ENCODE assay signal across 8 cellular contexts in genomic region chr7:45920543-45921380, GRCh38. TPM values are rescaled to one million over a fixed set of nuclear protein-coding genes. Genes with fewer than 3 reads are reported as not detected.
DNase-seq lines count a peak whose midpoint lies in the region; ATAC-seq and TF ChIP-seq lines count a peak whose summit lies in the region.

Gene IGFBP3, minus strand, starts transcription at chr7:45921272. Its CDS starts 132 bp downstream, at chr7:45921140.

- no peaks in the 10 kb centered on the region for H3K9me3 ChIP-seq in stomach

- 1 to 4% (median 3%) methylated on average over 46 to 109 of the region's 109 CpGs for WGBS in stomach, 5 donors

- no peak for TF ChIP-seq EP300 in stomach (IDR thresholded peaks at IDR 0.05)

- CTCF ChIA-PET in RWPE1 (lab: Yijun Ruan, JAX): interaction anchor here (0.7 to 2.1 kb wide), 4 partner anchors 8 to 1167 kb away, joined by 3 to 7 read pairs (median 3); no protein-coding TSS in a partner anchor

- DNase-seq in stimulated activated CD4-positive, alpha-beta T cell treated with anti-CD3 and anti-CD28 coated beads, Interleukin-15, amount 100 ng/mL, for 24 hours: peak; percentile 30
- DNase-seq in stimulated activated CD4-positive, alpha-beta T cell treated with anti-CD3 and anti-CD28 coated beads, Interleukin-1b, Interleukin-23, amount 100 ng/mL, for 48 hours: no peak
- DNase-seq in RWPE1 (ENCODE audit: low spot score) (peak; percentile 43), dermis blood vessel endothelial cell (peak; percentile 83), left lobe of liver (ENCODE audit: low spot score) (no peak), stomach (no peak)

- intact Hi-C loops in stomach (cut with DNase I; ENCODE audit: low total_unique reads): no loop called here

- no peak for TF ChIP-seq POLR2A in stomach (IDR thresholded peaks at IDR 0.05)

- POLR2A ChIA-PET in RWPE1 (lab: Yijun Ruan, JAX; ENCODE audit: low non-redundant PET): no interaction called here

- peak; percentile 77 for ATAC-seq in left lobe of liver
- no peak for ATAC-seq in GM21786 (IDR thresholded peaks at IDR 0.05; ENCODE audit: unreplicated experiment)
- no peak for ATAC-seq in HG03457 (IDR thresholded peaks at IDR 0.05; ENCODE audit: unreplicated experiment)

- H3K36me3 ChIP-seq in stomach: peaks cover 0 to 8% (median 3%) of the 10 kb centered on the region in 4 donors

- H3K27ac ChIP-seq in RWPE1: no peak within 1 kb of the TSS
- peak within 1 kb of the TSS in 3 of 5 donors; percentile 20 to 58 (median 54) for H3K27ac ChIP-seq in stomach

- TF ChIP-seq CTCF in RWPE1 (conservative IDR thresholded peaks at IDR 0.05; ENCODE audit: low read depth): no peak
- TF ChIP-seq CTCF in stomach (IDR thresholded peaks at IDR 0.05): no peak

- peak within 1 kb of the TSS; percentile 49 to 56 (median 50) for H3K4me3 ChIP-seq in stomach

- H3K4me1 ChIP-seq in stomach: peaks cover 30 to 60% (median 49%) of the 10 kb centered on the region in 4 donors

- H3K27me3 ChIP-seq in stomach: peaks cover 6 to 60% (median 45%) of the 10 kb centered on the region in 3 donors

RNA-seq across cellular contexts. Expression of gene IGFBP3, which starts in this region (rescaled TPM):
- total RNA-seq in dermis blood vessel endothelial cell (4.8 and 18.0 TPM in 2 replicates), left lobe of liver (140 TPM), stomach (100 to 1,000 TPM in 3 of 5 donors, 10 to 100 TPM in 2; 12.1 to 218 (median 109) TPM)
- polyA plus RNA-seq in stomach: 10 to 100 TPM; 17.9 to 45.4 (median 20.7) TPM

Comparison
In these comparisons a context has a peak if more than half of its experiments do, and no peak if none do; other contexts are left out.
1. DNase-seq: peak in stimulated activated CD4-positive, alpha-beta T cell treated with anti-CD3 and anti-CD28 coated beads, Interleukin-15, amount 100 ng/mL, for 24 hours (single experiment), RWPE1 (single experiment) and dermis blood vessel endothelial cell (single experiment); none in stimulated activated CD4-positive, alpha-beta T cell treated with anti-CD3 and anti-CD28 coated beads, Interleukin-1b, Interleukin-23, amount 100 ng/mL, for 48 hours (single experiment), left lobe of liver (single experiment) and stomach (single experiment).